Comparison of ENCODE assay signal across 3 cellular contexts in genomic region chr5:130580264-130580663, GRCh38.
"Had no signal": no experiment of that assay in that cellular context is flagged by ENCODE, and none has a peak within 500 bp of the region (broad histone marks: within the 10 kb centered on the region; RNA-seq: fewer than 3 reads in every experiment).

No MANE protein-coding gene starts in this region.

- DNase-seq: GDM1, GF-D8 had no signal

- ATAC-seq: GM12878 had no signal

- H3K4me3 ChIP-seq: GM12878 had no signal
